9 cellular contexts compared by ENCODE assay signal in the genomic region with DNA sequence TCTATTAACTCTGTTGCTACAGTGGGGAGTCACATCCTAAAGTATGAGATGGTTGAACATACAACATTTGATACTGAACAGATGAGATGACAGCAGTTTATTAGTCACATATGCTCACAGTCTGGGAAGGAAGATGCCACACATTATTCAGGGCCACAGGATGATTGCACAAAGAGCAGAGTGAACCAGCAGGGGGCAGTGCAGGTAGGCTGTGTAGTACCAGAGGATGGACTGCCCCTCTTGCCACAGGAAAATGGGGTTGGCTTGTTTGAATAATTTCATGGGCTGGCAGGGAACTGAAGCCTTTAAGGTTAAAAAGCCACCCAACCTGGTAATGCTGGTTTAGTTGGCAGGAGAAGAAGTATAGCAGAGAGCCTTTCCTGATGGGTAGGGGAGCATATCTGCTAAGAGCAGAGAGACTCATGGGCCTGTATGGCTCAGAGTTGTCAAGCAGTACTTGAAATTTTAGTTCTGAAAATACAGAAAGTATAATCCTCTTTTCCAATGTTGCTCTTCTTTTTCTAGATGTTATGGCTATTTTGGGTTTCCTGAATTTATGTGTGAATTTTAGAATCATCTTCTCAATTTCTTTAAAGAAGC.
A peak's percentile ranks its signal among the peaks of the same experiment; 100 is the strongest.
DNase-seq lines count a peak whose midpoint lies in the region; ATAC-seq and TF ChIP-seq lines count a peak whose summit lies in the region.
"Had no signal": no experiment of that assay in that cellular context is flagged by ENCODE, and none has a peak within 500 bp of the region (broad histone marks: within the 10 kb centered on the region; RNA-seq: fewer than 3 reads in every experiment).

No MANE protein-coding gene starts in this region.

- no peaks in the 10 kb centered on the region for H3K4me1 ChIP-seq in left lung
- no peaks in the 10 kb centered on the region for H3K4me1 ChIP-seq in vagina

- no peak overlapping the region for H3K27ac ChIP-seq in left lung
- no peak overlapping the region for H3K27ac ChIP-seq in vagina

- H3K36me3 ChIP-seq in left lung: no peaks in the 10 kb centered on the region
- no peaks in the 10 kb centered on the region for H3K36me3 ChIP-seq in vagina

- TF ChIP-seq POLR2A in NB4 (IDR thresholded peaks at IDR 0.05; ENCODE audit: extremely low read depth, insufficient read length) (no peak), vagina (IDR thresholded peaks at IDR 0.05) (no peak)

- DNase-seq in SKM-1 (lab: John Stamatoyannopoulos, UW; ENCODE audit: unreplicated experiment) (peak; percentile 4), SKM-1 treated with dmso at 0.1 percent for 144 hours (lab: John Stamatoyannopoulos, UW; ENCODE audit: unreplicated experiment) (no peak), NB4 (ENCODE audit: low read depth) (peak; percentile 68), left lung (peak in 1 of 2 donors; percentile 20), vagina (ENCODE audit: extremely low spot score in 2 of 2) (peak; percentile 25 to 49), nucleus accumbens (lab: John Stamatoyannopoulos, UW) (no peak), OCI-M2 (lab: John Stamatoyannopoulos, UW; ENCODE audit: unreplicated experiment) (no peak)
- peak; percentile 44 for DNase-seq in activated T-cell treated with anti-CD3 and anti-CD28 coated beads, Interleukin-2, amount 50 U/mL, for 1 hour
- DNase-seq: activated B cell treated with CpG ODN at 0.5 μM for 24 hours had no signal

- intact Hi-C loops in left lung (cut with DNase I) (no loop called here), vagina (cut with DNase I) (no loop called here)

- ATAC-seq in left lung: peak; percentile 31

- H3K27me3 ChIP-seq in left lung (peaks cover 0 to 14% of the 10 kb centered on the region in 2 donors), vagina (no peaks in the 10 kb centered on the region)

- no peak overlapping the region for H3K4me3 ChIP-seq in NB4 (ENCODE audit: low read depth, low read length)
- no peak overlapping the region for H3K4me3 ChIP-seq in left lung
- no peak overlapping the region for H3K4me3 ChIP-seq in vagina

- H3K9me3 ChIP-seq in left lung (no peaks in the 10 kb centered on the region), vagina (no peaks in the 10 kb centered on the region)

- TF ChIP-seq CTCF in NB4 (IDR thresholded peaks at IDR 0.05; ENCODE audit: low read depth, low read length) (peak; percentile 92), left lung (IDR thresholded peaks at IDR 0.05) (no peak), vagina (IDR thresholded peaks at IDR 0.05) (no peak)

Comparison
In these comparisons a context has a peak if more than half of its experiments do, and no peak if none do; other contexts are left out.
1. DNase-seq: peak in SKM-1 (single experiment), NB4 (single experiment), activated T-cell treated with anti-CD3 and anti-CD28 coated beads, Interleukin-2, amount 50 U/mL, for 1 hour (single experiment) and vagina (2 of 2); none in SKM-1 treated with dmso at 0.1 percent for 144 hours (single experiment), nucleus accumbens (0 of 56) and OCI-M2 (single experiment).